Comparison of ENCODE assay signal across 19 cellular contexts in genomic region chr14:57834001-57834598, GRCh38. TPM values are rescaled to one million over a fixed set of nuclear protein-coding genes. Genes with fewer than 3 reads are reported as not detected.
DNase-seq lines count a peak whose midpoint lies in the region; TF ChIP-seq lines count a peak whose summit lies in the region.
"Had no signal": no experiment of that assay in that cellular context is flagged by ENCODE, and none has a peak within 500 bp of the region (broad histone marks: within the 10 kb centered on the region; RNA-seq: fewer than 3 reads in every experiment).

No MANE protein-coding gene starts in this region.

- intact Hi-C loops in activated naive CD4-positive, alpha-beta T cell treated with anti-CD3 and anti-CD28 coated beads for 36 hours (cut with micrococcal nuclease), result no loop called here

- H3K27me3 Mint-ChIP-seq in activated naive CD4-positive, alpha-beta T cell treated with anti-CD3 and anti-CD28 coated beads for 36 hours (ENCODE audit: low read depth), result no peaks in the 10 kb centered on the region
- H3K27me3 Mint-ChIP-seq: CD8-positive, alpha-beta memory T cell had no signal

- no peaks in the 10 kb centered on the region for H3K36me3 Mint-ChIP-seq in activated naive CD4-positive, alpha-beta T cell treated with anti-CD3 and anti-CD28 coated beads for 36 hours (ENCODE audit: low read depth)
- H3K36me3 Mint-ChIP-seq: CD8-positive, alpha-beta memory T cell had no signal

- TF ChIP-seq CTCF in fibroblast of mammary gland (conservative IDR thresholded peaks at IDR 0.05; ENCODE audit: control insufficient read depth, insufficient read depth, low read depth, low read length), result no peak
- no peak for TF ChIP-seq CTCF in coronary artery (IDR thresholded peaks at IDR 0.05)

- no peak overlapping the region for H3K4me3 Mint-ChIP-seq in activated naive CD4-positive, alpha-beta T cell treated with anti-CD3 and anti-CD28 coated beads for 36 hours
- H3K4me3 Mint-ChIP-seq: CD8-positive, alpha-beta memory T cell had no signal

- H3K27ac ChIP-seq in coronary artery, result no peak overlapping the region
- H3K27ac ChIP-seq: 22Rv1; BLaER1 treated with 17β-estradiol and CSF1 and Interleukin-3, amounts not matched to agents 10 nM and 100 nM; PC-9 had no signal

- H3K4me3 ChIP-seq in fibroblast of mammary gland (ENCODE audit: control insufficient read depth, low read depth, low read length) (no peak overlapping the region), coronary artery (no peak overlapping the region)
- H3K4me3 ChIP-seq: BLaER1 treated with 17β-estradiol and CSF1 and Interleukin-3, amounts not matched to agents 10 nM and 100 nM; PC-9 had no signal

- peak; percentile 35 for DNase-seq in DMS79 treated with DMSO at 0.1 percent for 48 hours (lab: John Stamatoyannopoulos, UW)
- no peak for DNase-seq in DMS79 (lab: John Stamatoyannopoulos, UW)
- DNase-seq in NCI-H526 treated with DMSO at 0.1 percent for 48 hours (lab: John Stamatoyannopoulos, UW), result peak; percentile 41
- DNase-seq in fibroblast of mammary gland (ENCODE audit: low read depth), result peak; percentile 55
- DNase-seq in stromal cell of bone marrow (ENCODE audit: low read depth), result peak; percentile 9
- DNase-seq in coronary artery (ENCODE audit: low spot score), result no peak
- DNase-seq in DMS 273 (lab: John Stamatoyannopoulos, UW; ENCODE audit: unreplicated experiment), result no peak
- DNase-seq in activated naive CD4-positive, alpha-beta T cell treated with anti-CD3 and anti-CD28 coated beads for 36 hours, result no peak
- DNase-seq: CD8-positive, alpha-beta memory T cell; KBM-7; NCI-H1436; NCI-H2029; NCI-H446 treated with DMSO at 0.1 percent for 48 hours; NCI-H774 had no signal

- no peaks in the 10 kb centered on the region for H3K4me1 Mint-ChIP-seq in activated naive CD4-positive, alpha-beta T cell treated with anti-CD3 and anti-CD28 coated beads for 36 hours (ENCODE audit: low read depth)
- H3K4me1 Mint-ChIP-seq: CD8-positive, alpha-beta memory T cell had no signal

- CTCF ChIA-PET in activated naive CD4-positive, alpha-beta T cell treated with anti-CD3 and anti-CD28 coated beads for 36 hours (lab: Charles Lee), result no interaction called here

- no peaks in the 10 kb centered on the region for H3K9me3 Mint-ChIP-seq in activated naive CD4-positive, alpha-beta T cell treated with anti-CD3 and anti-CD28 coated beads for 36 hours

- no peak overlapping the region for H3K27ac Mint-ChIP-seq in activated naive CD4-positive, alpha-beta T cell treated with anti-CD3 and anti-CD28 coated beads for 36 hours
- H3K27ac Mint-ChIP-seq: CD8-positive, alpha-beta memory T cell had no signal

RNA-seq across cellular contexts. Expression of gene SLC35F4, which starts 31.8 kb away (rescaled TPM):
- total RNA-seq in activated naive CD4-positive, alpha-beta T cell treated with anti-CD3 and anti-CD28 coated beads for 36 hours, result not detected
- total RNA-seq: CD8-positive, alpha-beta memory T cell; Daoy; PC-9; Right ventricle myocardium inferior had no signal

Comparison
In these comparisons a context has a peak if more than half of its experiments do, and no peak if none do; other contexts are left out.
1. DNase-seq: peak in DMS79 treated with DMSO at 0.1 percent for 48 hours (single experiment), NCI-H526 treated with DMSO at 0.1 percent for 48 hours (single experiment), fibroblast of mammary gland (single experiment) and stromal cell of bone marrow (single experiment); none in DMS79 (single experiment), coronary artery (single experiment), DMS 273 (single experiment) and activated naive CD4-positive, alpha-beta T cell treated with anti-CD3 and anti-CD28 coated beads for 36 hours (single experiment).